ENCODE assay signal across 11 cellular contexts in the genomic region with DNA sequence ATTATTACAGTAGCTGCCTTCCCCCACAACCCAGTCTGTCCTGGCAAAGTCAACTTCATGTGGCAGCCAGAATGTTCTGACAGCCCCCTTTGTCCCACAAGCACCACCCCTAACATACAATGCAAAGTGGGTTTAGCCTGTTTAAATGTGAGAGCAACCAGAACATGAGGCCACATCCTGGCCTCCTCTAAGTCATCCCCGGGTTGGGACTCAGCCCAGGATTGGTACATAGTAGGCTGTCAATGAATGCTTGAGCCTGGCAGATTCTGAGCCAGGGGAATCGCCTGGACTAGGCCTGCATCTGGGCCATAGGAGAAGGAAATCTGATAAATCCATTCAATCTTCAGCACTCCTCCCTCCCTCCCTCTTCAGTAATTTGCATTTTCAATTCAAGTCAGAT. TPM values are rescaled to one million over a fixed set of nuclear protein-coding genes. Genes with fewer than 3 reads are reported as not detected.
DNase-seq lines count a peak whose midpoint lies in the region; ATAC-seq and TF ChIP-seq lines count a peak whose summit lies in the region.
"Had no signal": no experiment of that assay in that cellular context is flagged by ENCODE, and none has a peak within 500 bp of the region (broad histone marks: within the 10 kb centered on the region; RNA-seq: fewer than 3 reads in every experiment).

No MANE protein-coding gene starts in this region.

- H3K27ac Mint-ChIP-seq in brain = peak overlapping the region; percentile 5 to 92 (median 50)
- peak overlapping the region; percentile 3 for H3K27ac Mint-ChIP-seq in neural crest cell (ENCODE audit: unreplicated experiment)

- DNase-seq in GM12865 (ENCODE audit: low read depth) (peak; percentile 12), NCI-H69 (lab: John Stamatoyannopoulos, UW) (peak; percentile 42), neural crest cell (ENCODE audit: low read depth, low spot score) (no peak), foreskin melanocyte (no peak), dedifferentiated amniotic fluid mesenchymal stem cell (ENCODE audit: extremely low spot score) (no peak), glomerular visceral epithelial cell (ENCODE audit: extremely low spot score) (no peak)
- DNase-seq: aorta had no signal

- TF ChIP-seq CTCF in GM12865 (IDR thresholded peaks at IDR 0.05; ENCODE audit: insufficient read depth, low read depth, low read length, missing control alignments) (no peak), brain (conservative IDR thresholded peaks at IDR 0.05) (no peak), neural crest cell (conservative IDR thresholded peaks at IDR 0.05) (no peak)

- ATAC-seq in GM19023 (IDR thresholded peaks at IDR 0.05; ENCODE audit: unreplicated experiment) = no peak

- H3K4me3 ChIP-seq in GM12865 (ENCODE audit: low read depth, low read length) = no peak overlapping the region

- H3K4me3 Mint-ChIP-seq in brain (peak overlapping the region in 2 of 5 experiments; percentile 2 to 72), neural crest cell (peak overlapping the region; percentile 32)
- H3K4me3 Mint-ChIP-seq: T-cell had no signal

- H3K36me3 Mint-ChIP-seq in brain = no peaks in the 10 kb centered on the region
- no peaks in the 10 kb centered on the region for H3K36me3 Mint-ChIP-seq in neural crest cell (ENCODE audit: low read depth)
- H3K36me3 Mint-ChIP-seq: T-cell had no signal

- H3K27me3 Mint-ChIP-seq in brain (peaks cover 25% of the 10 kb centered on the region), neural crest cell (ENCODE audit: low read depth) (peaks cover 34% of the 10 kb centered on the region)

- H3K4me1 Mint-ChIP-seq in brain (peaks cover 69% of the 10 kb centered on the region), neural crest cell (peaks cover 56% of the 10 kb centered on the region)

- H3K9me3 Mint-ChIP-seq in brain = peaks cover 0 to 8% (median 0%) of the 10 kb centered on the region in 5 experiments
- no peaks in the 10 kb centered on the region for H3K9me3 Mint-ChIP-seq in neural crest cell
- H3K9me3 Mint-ChIP-seq: T-cell had no signal

RNA-seq across cellular contexts. Expression of a gene that starts 4.3 kb away (rescaled TPM):
- 41.3 TPM for polyA plus RNA-seq in brain (ENCODE audit: insufficient read depth, low read depth, low replicate concordance)
- 4.5 and 4.8 TPM in 2 replicates for total RNA-seq in neural crest cell

RNA-seq across cellular contexts. Expression of a gene that starts 43.5 kb away (rescaled TPM):
- polyA plus RNA-seq in brain (ENCODE audit: insufficient read depth, low read depth, low replicate concordance) = 80.8 TPM
- total RNA-seq in neural crest cell = 21.6 and 24.6 TPM in 2 replicates

RNA-seq across cellular contexts. Expression of a gene that starts 56.6 kb away (rescaled TPM):
- not detected for polyA plus RNA-seq in brain (ENCODE audit: insufficient read depth, low read depth, low replicate concordance)
- total RNA-seq in neural crest cell = 0.41 and 1.0 TPM in 2 replicates
- total RNA-seq: T-cell had no signal
- polyA plus RNA-seq: neural cell had no signal

Comparison
In these comparisons a context has a peak if more than half of its experiments do, and no peak if none do; other contexts are left out.
1. DNase-seq: peak in GM12865 (single experiment) and NCI-H69 (single experiment); none in neural crest cell (single experiment), foreskin melanocyte (single experiment), dedifferentiated amniotic fluid mesenchymal stem cell (single experiment) and glomerular visceral epithelial cell (single experiment).